In the genomic region with DNA sequence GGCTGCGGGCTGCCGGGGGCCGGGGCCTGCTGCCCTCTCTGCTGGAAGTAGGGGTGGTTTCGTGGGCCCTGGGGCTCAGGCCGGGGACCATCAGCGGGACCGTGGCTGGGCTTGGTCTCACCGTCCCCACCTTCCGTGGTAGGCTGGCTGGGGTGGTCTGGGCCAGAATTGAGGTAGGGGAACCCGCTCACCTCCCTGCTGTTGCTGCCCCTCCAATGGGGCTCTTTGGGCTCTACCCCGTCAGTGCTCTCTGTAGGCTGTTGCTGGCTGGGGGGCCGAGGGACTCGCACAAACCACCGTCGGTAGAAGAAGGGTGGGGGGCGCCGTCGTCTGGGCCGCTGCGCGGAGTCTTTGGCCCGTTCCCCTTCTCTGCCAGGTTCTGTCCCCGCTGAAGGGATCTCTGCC, we compare ENCODE assay signal across 20 cellular contexts. TPM values are rescaled to one million over a fixed set of nuclear protein-coding genes. Genes with fewer than 3 reads are reported as not detected.
"Had no signal": no experiment of that assay in that cellular context is flagged by ENCODE, and none has a peak within 500 bp of the region (broad histone marks: within the 10 kb centered on the region; RNA-seq: fewer than 3 reads in every experiment).

No MANE protein-coding gene starts in this region.

- DNase-seq: activated CD4-positive, alpha-beta T cell treated with anti-CD3 and anti-CD28 coated beads for 36 hours; activated CD4-positive, alpha-beta T cell treated with anti-CD3 and anti-CD28 coated beads, Interleukin-2, amount 50 U/mL, for 4 hours; activated effector memory CD4-positive, alpha-beta T cell treated with anti-CD3 and anti-CD28 coated beads, Interleukin-2, amount 50 U/mL, for 16 hours; activated naive CD4-positive, alpha-beta T cell treated with anti-CD3 and anti-CD28 coated beads, Interleukin-2, amount 10 ng/mL, durations not matched to agents 7 days and 5 days; activated T-cell treated with anti-CD3 and anti-CD28 coated beads, Interleukin-2, amount 50 U/mL, for 48 hours; body of pancreas; effector CD8-positive, alpha-beta T cell; foreskin melanocyte; hippocampal formation; kidney glomerular epithelial cell; left ventricle myocardium inferior; mesenchymal stem cell; naive B cell; stimulated activated CD4-positive, alpha-beta T cell treated with anti-CD3 and anti-CD28 coated beads, Interleukin-1b, Interleukin-23, amount 100 ng/mL, for 48 hours; T-helper 9 cell had no signal

- H3K9me3 ChIP-seq: body of pancreas, left ventricle myocardium inferior, suprapubic skin, tibial nerve had no signal

- H3K27me3 ChIP-seq: body of pancreas, suprapubic skin, tibial nerve had no signal

- H3K4me3 ChIP-seq: body of pancreas, left ventricle myocardium inferior, suprapubic skin, tibial nerve had no signal

- ATAC-seq: activated CD4-positive, alpha-beta T cell treated with anti-CD3 and anti-CD28 coated beads for 36 hours; body of pancreas; WTC11 had no signal

- H3K27ac ChIP-seq: body of pancreas, suprapubic skin had no signal

RNA-seq across cellular contexts. Expression of gene RGMA, which starts 23.4 kb away (rescaled TPM):
- total RNA-seq: activated CD8-positive, alpha-beta memory T cell treated with anti-CD3 and anti-CD28 coated beads for 36 hours; T-helper 1 cell treated with Interleukin-12 subunit alpha and Interleukin-12 subunit beta and Interleukin-4 antibody, amounts not matched to agents 30 ng/mL and 1 ng/mL, for 36 hours had no signal
